Comparison of ENCODE assay signal across 11 cellular contexts in the genomic region with DNA sequence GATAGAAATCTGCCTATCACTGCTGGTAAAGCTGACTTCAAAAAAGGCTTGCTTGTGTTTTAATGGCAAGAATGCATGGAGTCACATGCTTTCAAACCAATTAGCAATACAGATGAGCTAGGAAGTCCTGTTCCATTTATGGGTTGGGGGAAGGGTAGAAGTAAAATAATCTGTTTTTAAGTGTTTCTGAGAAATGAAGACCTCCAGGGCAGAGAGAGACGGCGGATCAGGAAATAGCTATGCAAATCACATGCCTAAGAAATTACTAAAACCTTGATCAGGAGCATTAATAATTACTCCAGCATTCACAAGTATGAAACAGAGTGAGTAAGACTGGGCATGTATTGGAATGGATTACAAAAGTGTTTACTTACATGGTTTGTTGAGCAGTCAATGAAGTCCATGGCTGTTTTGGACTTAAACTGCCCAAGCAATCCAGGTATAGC.
A peak's percentile ranks its signal among the peaks of the same experiment; 100 is the strongest.
DNase-seq lines count a peak whose midpoint lies in the region; ATAC-seq and TF ChIP-seq lines count a peak whose summit lies in the region.
"Had no signal": no experiment of that assay in that cellular context is flagged by ENCODE, and none has a peak within 500 bp of the region (broad histone marks: within the 10 kb centered on the region; RNA-seq: fewer than 3 reads in every experiment).

No MANE protein-coding gene starts in this region.

- ATAC-seq in memory B cell (ENCODE audit: low read depth) = no peak
- no peak for ATAC-seq in HG03442 (IDR thresholded peaks at IDR 0.05; ENCODE audit: unreplicated experiment)
- no peak for ATAC-seq in GM21723 (IDR thresholded peaks at IDR 0.05; ENCODE audit: unreplicated experiment)
- ATAC-seq in right cardiac atrium = no peak

- peaks cover 13% of the 10 kb centered on the region for H3K79me2 ChIP-seq in ACC112 (ENCODE audit: control insufficient read depth, insufficient read depth, low read length, unreplicated experiment)

- peaks cover 79% of the 10 kb centered on the region for H3K4me1 ChIP-seq in ACC112 (ENCODE audit: control insufficient read depth, insufficient read depth, low read length, unreplicated experiment)
- H3K4me1 ChIP-seq in right cardiac atrium (ENCODE audit: control insufficient read depth, insufficient read depth, low read length) = peaks cover 11% of the 10 kb centered on the region

- TF ChIP-seq CTCF in HFFc6 (IDR thresholded peaks at IDR 0.05) = no peak

- peak overlapping the region; percentile 31; the same call in 1 of the 2 replicates for H3K4me3 ChIP-seq in ACC112 (ENCODE audit: low read depth, low read length)
- no peak overlapping the region for H3K4me3 ChIP-seq in right cardiac atrium (ENCODE audit: low read length)

- H3K9me3 Mint-ChIP-seq in HFFc6 (no peaks in the 10 kb centered on the region), memory B cell (no peaks in the 10 kb centered on the region)

- H3K36me3 ChIP-seq in ACC112 (ENCODE audit: insufficient read depth, low read length) = no peaks in the 10 kb centered on the region

- H3K27me3 Mint-ChIP-seq in HFFc6 (ENCODE audit: insufficient read depth) = peaks cover 6% of the 10 kb centered on the region
- H3K27me3 Mint-ChIP-seq in memory B cell = no peaks in the 10 kb centered on the region

- WGBS in right cardiac atrium = 71% methylated on average over 2 of the region's 2 CpGs

- H3K4me1 Mint-ChIP-seq in HFFc6 (ENCODE audit: low read depth) (peaks cover 100% of the 10 kb centered on the region), memory B cell (peaks cover 76% of the 10 kb centered on the region)

- H2AFZ ChIP-seq in ACC112 (ENCODE audit: low read length, unreplicated experiment) = no peak overlapping the region

- H3K9me3 ChIP-seq in right cardiac atrium (ENCODE audit: control insufficient read depth, low read length) = no peaks in the 10 kb centered on the region

- intact Hi-C loops in right cardiac atrium (cut with DNase I) = loop anchor here in 1 of 4 donors (5.0 kb wide), 1 partner anchor 199 kb away; no protein-coding TSS in a partner anchor

- peak; percentile 92 for DNase-seq in HFFc6
- peak; percentile 67 for DNase-seq in amniotic epithelial cell (ENCODE audit: low read depth)
- DNase-seq in memory B cell (ENCODE audit: low spot score in 2 of 2) = no peak
- no peak for DNase-seq in medulla oblongata (ENCODE audit: extremely low spot score)
- DNase-seq in right cardiac atrium = no peak
- DNase-seq: GDM1, MV-4-11 had no signal

- H3K36me3 Mint-ChIP-seq in HFFc6 (ENCODE audit: low read depth) = peaks cover 16% of the 10 kb centered on the region
- peaks cover 8% of the 10 kb centered on the region for H3K36me3 Mint-ChIP-seq in memory B cell

- H3K4me3 Mint-ChIP-seq in HFFc6 = peak overlapping the region; percentile 8; the same call in 1 of the 2 replicates
- peak overlapping the region; percentile 59 for H3K4me3 Mint-ChIP-seq in memory B cell

- peak overlapping the region; percentile 86 for H3K27ac ChIP-seq in ACC112 (ENCODE audit: low read depth, low read length)
- H3K27ac ChIP-seq in right cardiac atrium (ENCODE audit: low read length) = no peak overlapping the region
- H3K27ac ChIP-seq: VCaP had no signal

- H3K27me3 ChIP-seq in ACC112 (ENCODE audit: insufficient read depth, low read length) (no peaks in the 10 kb centered on the region), right cardiac atrium (ENCODE audit: control insufficient read depth, insufficient read depth) (no peaks in the 10 kb centered on the region)

- H3K27ac Mint-ChIP-seq in HFFc6 = peak overlapping the region; percentile 97
- peak overlapping the region; percentile 96 for H3K27ac Mint-ChIP-seq in memory B cell

Comparison
In these comparisons a context has a peak if more than half of its experiments do, and no peak if none do; other contexts are left out.
1. DNase-seq: peak in HFFc6 (single experiment) and amniotic epithelial cell (single experiment); none in memory B cell (0 of 2), medulla oblongata (single experiment) and right cardiac atrium (0 of 3).